Comparison of ENCODE assay signal across 13 cellular contexts in the genomic region with DNA sequence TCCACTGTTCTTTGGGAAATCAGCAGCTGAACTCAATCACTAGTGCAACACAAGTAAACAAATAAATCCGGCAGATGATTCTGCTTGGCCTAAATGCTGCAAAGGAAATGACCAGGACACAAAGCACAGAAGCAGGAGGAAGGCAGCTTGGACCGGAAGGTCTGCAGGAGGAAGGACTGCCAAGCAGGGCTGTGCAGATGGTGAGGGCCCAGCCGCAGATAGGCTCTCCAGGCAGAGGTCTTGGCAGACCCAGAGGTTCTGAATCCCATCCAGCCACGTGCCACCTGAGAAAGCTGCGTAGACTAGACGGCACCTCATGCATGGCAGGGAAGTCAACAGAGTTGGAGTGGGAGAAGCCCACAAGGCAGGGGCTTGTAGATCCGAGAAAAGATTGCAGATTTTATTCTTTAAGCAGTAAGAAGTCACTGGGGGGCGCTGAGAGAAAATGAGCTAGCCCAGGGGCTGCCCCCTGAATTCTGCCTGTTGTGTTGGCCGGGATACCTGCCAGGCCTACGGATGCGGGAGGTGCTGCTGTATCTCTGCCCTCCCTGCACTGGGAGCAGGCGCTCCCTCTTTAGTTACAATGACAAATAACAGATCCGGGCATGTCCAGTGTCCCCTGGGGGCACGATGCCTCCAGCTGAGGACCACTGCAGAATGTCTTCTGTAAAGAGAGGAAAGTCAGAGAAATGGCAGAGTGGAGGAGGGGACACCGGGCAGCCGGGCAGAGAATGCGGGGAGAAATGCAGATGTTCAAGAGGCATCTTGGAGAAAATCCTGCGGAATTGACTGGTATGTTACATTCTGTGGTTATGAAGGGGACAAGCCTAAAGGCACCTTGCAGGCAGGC.
A peak's percentile ranks its signal among the peaks of the same experiment; 100 is the strongest.
DNase-seq lines count a peak whose midpoint lies in the region; ATAC-seq and TF ChIP-seq lines count a peak whose summit lies in the region.
"Had no signal": no experiment of that assay in that cellular context is flagged by ENCODE, and none has a peak within 500 bp of the region (broad histone marks: within the 10 kb centered on the region; RNA-seq: fewer than 3 reads in every experiment).

No MANE protein-coding gene starts in this region.

- no peak for TF ChIP-seq CTCF in mammary epithelial cell (conservative IDR thresholded peaks at IDR 0.05 in 1 of 2, IDR thresholded peaks at IDR 0.05 in 1 of 2; ENCODE audit: extremely low read depth in 1 of 2, insufficient read depth in 1 of 2, low read depth in 1 of 2, low read length in 2 of 2)
- no peak for TF ChIP-seq CTCF in uterus (IDR thresholded peaks at IDR 0.05)

- DNase-seq in Right ventricle myocardium superior (peak; percentile 11), Right ventricle myocardium inferior (ENCODE audit: missing footprints) (no peak), mammary epithelial cell (no peak), left kidney (ENCODE audit: low read depth, low spot score) (peak; percentile 45), uterus (no peak), NOMO-1 treated with DMSO at 0.1 percent for 48 hours (lab: John Stamatoyannopoulos, UW; ENCODE audit: unreplicated experiment) (no peak), NCI-H2227 treated with DMSO at 0.1 percent for 48 hours (lab: John Stamatoyannopoulos, UW) (no peak)
- DNase-seq: effector CD8-positive, alpha-beta T cell; KG1; NCI-H187; Peyer's patch; tibial artery had no signal

- ATAC-seq in Right ventricle myocardium superior (ENCODE audit: poor library complexity) = no peak
- no peak for ATAC-seq in Right ventricle myocardium inferior
- ATAC-seq in HG03571 (IDR thresholded peaks at IDR 0.05; ENCODE audit: unreplicated experiment) = no peak

- in situ Hi-C loops in mammary epithelial cell (cut with MboI; ENCODE audit: low sequenced_read_pairs in 2 of 2) = loop anchor here in 1 of 2 donors (10.0 kb wide), 1 partner anchor 154 kb away; a partner anchor contains a TSS

- H3K27me3 ChIP-seq in mammary epithelial cell (ENCODE audit: insufficient read depth, low read length) (no peaks in the 10 kb centered on the region), uterus (no peaks in the 10 kb centered on the region)
- H3K27me3 ChIP-seq: Peyer's patch had no signal

- no peak for TF ChIP-seq POLR2A in uterus (IDR thresholded peaks at IDR 0.05)

- CTCF ChIA-PET in mammary epithelial cell (lab: Charles Lee; ENCODE audit: low non-redundant PET) = interaction anchor here (0.6 kb wide), 1 partner anchor 1443 kb away, joined by 4 read pairs; no protein-coding TSS in a partner anchor

- H3K27ac ChIP-seq in mammary epithelial cell (ENCODE audit: insufficient read depth, low read depth, low read length) = no peak overlapping the region
- peak overlapping the region; percentile 44 to 68 for H3K27ac ChIP-seq in uterus
- H3K27ac ChIP-seq: Peyer's patch, tibial artery had no signal

- H4K20me1 ChIP-seq in mammary epithelial cell (ENCODE audit: insufficient read depth, low read length) = no peaks in the 10 kb centered on the region

- peaks cover 53% of the 10 kb centered on the region for H3K4me1 ChIP-seq in mammary epithelial cell (ENCODE audit: insufficient read depth, low read length)
- H3K4me1 ChIP-seq in uterus = no peaks in the 10 kb centered on the region

- H2AFZ ChIP-seq in mammary epithelial cell (ENCODE audit: low read depth, low read length) = no peak overlapping the region

- H3K9me3 ChIP-seq in mammary epithelial cell (replicated peaks; ENCODE audit: insufficient read depth, low read length) = no peaks in the 10 kb centered on the region
- no peaks in the 10 kb centered on the region for H3K9me3 ChIP-seq in uterus
- H3K9me3 ChIP-seq: Peyer's patch, tibial artery had no signal

- peak overlapping the region; percentile 25 for H3K4me2 ChIP-seq in mammary epithelial cell (ENCODE audit: insufficient read depth, low read depth, low read length)

- no peak overlapping the region for H3K9ac ChIP-seq in mammary epithelial cell (ENCODE audit: insufficient read depth, low read length)

- WGBS in mammary epithelial cell (ENCODE audit: low coverage, missing lambda C conversion rate) = 49% methylated on average over 16 of the region's 18 CpGs

- BruUV-seq in mammary epithelial cell (replicated peaks; lab: Mats Ljungman, UMichigan) = no TSS peak

- H3K4me3 ChIP-seq in mammary epithelial cell (replicated peaks in 1 of 3; ENCODE audit: insufficient read depth in 1 of 3, low read depth in 2 of 3, low read length in 3 of 3) = no peak overlapping the region
- H3K4me3 ChIP-seq in uterus = no peak overlapping the region
- H3K4me3 ChIP-seq: Peyer's patch, tibial artery had no signal

- dilution Hi-C loops in mammary epithelial cell (cut with HindIII; ENCODE audit: low sequenced_read_pairs) = loop anchor here (5.0 kb wide), 1 partner anchor 41 kb away; no protein-coding TSS in a partner anchor

- no peaks in the 10 kb centered on the region for H3K79me2 ChIP-seq in mammary epithelial cell (ENCODE audit: insufficient read depth, low read length)

- intact Hi-C loops in Right ventricle myocardium superior (cut with DNase I) (loop anchor here (5.0 kb wide), 1 partner anchor 156 kb away; no protein-coding TSS in a partner anchor), Right ventricle myocardium inferior (cut with DNase I) (no loop called here), mammary epithelial cell (cut with micrococcal nuclease) (loop anchor here (5.0 kb wide), 2 partner anchors 66 to 176 kb away; no protein-coding TSS in a partner anchor), uterus (cut with DNase I; ENCODE audit: low total_unique reads) (loop anchor here (10.0 kb wide), 1 partner anchor 154 kb away; a partner anchor contains a TSS)

- H3K36me3 ChIP-seq in mammary epithelial cell (ENCODE audit: insufficient read depth, low read length) (no peaks in the 10 kb centered on the region), uterus (no peaks in the 10 kb centered on the region)
- H3K36me3 ChIP-seq: Peyer's patch, tibial artery had no signal

Comparison
In these comparisons a context has a peak if more than half of its experiments do, and no peak if none do; other contexts are left out.
1. DNase-seq: peak in Right ventricle myocardium superior (single experiment) and left kidney (single experiment); none in Right ventricle myocardium inferior (single experiment), mammary epithelial cell (single experiment), uterus (0 of 2), NOMO-1 treated with DMSO at 0.1 percent for 48 hours (single experiment) and NCI-H2227 treated with DMSO at 0.1 percent for 48 hours (single experiment).